14 cellular contexts compared by ENCODE assay signal in genomic region chr2:43438858-43439655, GRCh38.
DNase-seq lines count a peak whose midpoint lies in the region; ATAC-seq, FAIRE-seq and TF ChIP-seq lines count a peak whose summit lies in the region.
"Had no signal": no experiment of that assay in that cellular context is flagged by ENCODE, and none has a peak within 500 bp of the region (broad histone marks: within the 10 kb centered on the region; RNA-seq: fewer than 3 reads in every experiment).

No MANE protein-coding gene starts in this region.

- no peak for TF ChIP-seq EP300 in A549 (IDR thresholded peaks at IDR 0.05)

- H3K23ac ChIP-seq in IMR-90 (ENCODE audit: low read depth, low read length) = no peak overlapping the region

- no peak overlapping the region for H3K4ac ChIP-seq in IMR-90 (ENCODE audit: low read depth, low read length)

- no peak overlapping the region for H4K5ac ChIP-seq in IMR-90 (ENCODE audit: low read depth, low read length)

- intact Hi-C loops in IMR-90 (cut with micrococcal nuclease) = no loop called here
- intact Hi-C loops in adrenal gland (cut with DNase I) = no loop called here

- no peak overlapping the region for H2BK120ac ChIP-seq in IMR-90 (ENCODE audit: low read depth, low read length)

- no peak overlapping the region for H2AK9ac ChIP-seq in IMR-90 (replicated peaks; ENCODE audit: low read depth, low read length, poor library complexity)

- BruUV-seq in IMR-90 (replicated peaks; lab: Mats Ljungman, UMichigan) = no TSS peak

- POLR2A ChIA-PET in A549 (lab: Yijun Ruan, JAX) = no interaction called here
- POLR2A ChIA-PET in IMR-90 (lab: Charles Lee; ENCODE audit: unreplicated experiment) = no interaction called here

- H2AK5ac ChIP-seq in IMR-90 (ENCODE audit: low read depth, low read length) = no peak overlapping the region

- H3K9ac ChIP-seq in IMR-90 (ENCODE audit: low read depth, low read length) = no peak overlapping the region

- in situ Hi-C loops in IMR-90 (cut with MboI; ENCODE audit: low sequenced_read_pairs) = no loop called here

- no peaks in the 10 kb centered on the region for H3K79me1 ChIP-seq in IMR-90 (ENCODE audit: low read depth in 1 of 2, low read length in 2 of 2)

- dilution Hi-C loops in IMR-90 (cut with HindIII; ENCODE audit: low sequenced_read_pairs, unreplicated experiment) = no loop called here

- no peak overlapping the region for H2AFZ ChIP-seq in IMR-90 (replicated peaks; ENCODE audit: low read length, poor library complexity)

- no peak overlapping the region for H3K18ac ChIP-seq in IMR-90 (ENCODE audit: low read depth, low read length)

- H2BK20ac ChIP-seq in IMR-90 (ENCODE audit: low read depth, low read length) = no peak overlapping the region

- 80% methylated on average over 7 of the region's 7 CpGs for WGBS in A549 (ENCODE audit: missing lambda C conversion rate)
- no CpG with 5 or more reads among the region's 7 CpGs for WGBS in IMR-90 (ENCODE audit: extremely low coverage in 2 of 2, insufficient read length in 1 of 2), 2 experiments
- 50 to 67% (median 61%) methylated on average over 7 of the region's 7 CpGs for WGBS in adrenal gland, 4 donors

- H4K8ac ChIP-seq in IMR-90 (ENCODE audit: low read depth in 2 of 2, low read length in 2 of 2) = no peak overlapping the region

- H2BK15ac ChIP-seq in IMR-90 (ENCODE audit: low read depth, low read length) = no peak overlapping the region

- H3K9me3 ChIP-seq in A549 (no peaks in the 10 kb centered on the region), IMR-90 (ENCODE audit: control insufficient read depth, insufficient read depth, low read length) (no peaks in the 10 kb centered on the region), adrenal gland (replicated peaks in 1 of 3) (no peaks in the 10 kb centered on the region), WERI-Rb-1 (ENCODE audit: severe bottlenecking) (no peaks in the 10 kb centered on the region)
- H3K9me3 ChIP-seq: heart right ventricle, tibial nerve had no signal

- no peak overlapping the region for H3K56ac ChIP-seq in IMR-90 (ENCODE audit: extremely low read depth, insufficient read depth, low read length)

- H3K36me3 ChIP-seq in IMR-90 (ENCODE audit: control insufficient read depth, insufficient read depth, low read length) (no peaks in the 10 kb centered on the region), adrenal gland (replicated peaks in 1 of 2) (no peaks in the 10 kb centered on the region), WERI-Rb-1 (0 out of 2 replicates have a peak, but pooled peaks cover 3% of the 10 kb centered on the region)

- H3K14ac ChIP-seq in IMR-90 (replicated peaks; ENCODE audit: low read depth, low read length) = no peak overlapping the region

- peak in 1 of 2 experiments; percentile 33 for DNase-seq in A549 (ENCODE audit: low read depth in 1 of 2, low spot score in 1 of 2)
- DNase-seq in IMR-90 = peak; percentile 36
- DNase-seq in adrenal gland = peak in 3 of 7 donors; percentile 42 to 53 (median 50)
- DNase-seq in lung microvascular endothelial cell (ENCODE audit: low read depth in 2 of 2) = peak; percentile 64 to 81
- DNase-seq in stimulated activated CD4-positive, alpha-beta T cell treated with anti-CD3 and anti-CD28 coated beads, Interleukin-1b, Interleukin-23, amount 100 ng/mL, for 48 hours = no peak
- no peak for DNase-seq in WERI-Rb-1
- DNase-seq: activated CD4-positive, alpha-beta T cell treated with anti-CD3 and anti-CD28 coated beads, Interleukin-2, amount 50 U/mL, for 4 hours; activated effector memory CD4-positive, alpha-beta T cell treated with Interleukin-2 at 50 U/mL for 16 hours; endodermal cell; heart right ventricle; T-helper 1 cell had no signal

- TF ChIP-seq CTCF in A549 (IDR thresholded peaks at IDR 0.05) (no peak), IMR-90 (conservative IDR thresholded peaks at IDR 0.05; ENCODE audit: low read depth, low read length) (no peak), adrenal gland (IDR thresholded peaks at IDR 0.05) (no peak), WERI-Rb-1 (IDR thresholded peaks at IDR 0.05; ENCODE audit: low read depth, low read length) (no peak)

- no peak for FAIRE-seq in A549 (lab: Jason Lieb, UNC)

- peaks cover 54% of the 10 kb centered on the region for H3K4me1 ChIP-seq in A549
- no peaks in the 10 kb centered on the region for H3K4me1 ChIP-seq in IMR-90 (ENCODE audit: control insufficient read depth, insufficient read depth, low read length)
- H3K4me1 ChIP-seq in adrenal gland (replicated peaks in 1 of 2) = peaks cover 0 to 31% of the 10 kb centered on the region in 2 donors
- H3K4me1 ChIP-seq: heart right ventricle, tibial nerve had no signal

- H3K4me2 ChIP-seq in A549 (peak overlapping the region; percentile 59), IMR-90 (ENCODE audit: low read depth, low read length) (no peak overlapping the region)

- CTCF ChIA-PET in A549 (lab: Yijun Ruan, JAX) = interaction anchor here (1.0 to 1.2 kb wide), 2 partner anchors 13 to 53 kb away, joined by 3 read pairs; no protein-coding TSS in a partner anchor
- CTCF ChIA-PET in IMR-90 (lab: Yijun Ruan, JAX) = interaction anchor here (1.3 kb wide), 1 partner anchor 46 kb away, joined by 4 read pairs; no protein-coding TSS in a partner anchor

- TF ChIP-seq POLR2A in A549 (IDR thresholded peaks at IDR 0.05; ENCODE audit: low read length) (no peak), IMR-90 (IDR thresholded peaks at IDR 0.05; ENCODE audit: low read depth, low read length) (no peak), adrenal gland (IDR thresholded peaks at IDR 0.05) (no peak)

- no peaks in the 10 kb centered on the region for H3K9me1 ChIP-seq in IMR-90 (ENCODE audit: insufficient read depth, low read length)

- no peak overlapping the region for H4K91ac ChIP-seq in IMR-90 (ENCODE audit: insufficient read depth, low read depth, low read length)

- TF ChIP-seq RAD21 in A549 (conservative IDR thresholded peaks at IDR 0.05 in 1 of 2, IDR thresholded peaks at IDR 0.05 in 1 of 2) (no peak), IMR-90 (IDR thresholded peaks at IDR 0.05; ENCODE audit: low read length) (no peak)

- H3K27me3 ChIP-seq in IMR-90 (ENCODE audit: control insufficient read depth, insufficient read depth, low read length) = no peaks in the 10 kb centered on the region
- H3K27me3 ChIP-seq in adrenal gland = no peaks in the 10 kb centered on the region
- H3K27me3 ChIP-seq in WERI-Rb-1 (ENCODE audit: insufficient read depth, low read depth, severe bottlenecking) = no peaks in the 10 kb centered on the region
- H3K27me3 ChIP-seq: heart right ventricle, tibial nerve had no signal

- H4K20me1 ChIP-seq in IMR-90 (ENCODE audit: insufficient read depth, low read length) = no peaks in the 10 kb centered on the region

- H3K4me3 ChIP-seq in A549 = no peak overlapping the region
- H3K4me3 ChIP-seq in IMR-90 (ENCODE audit: insufficient read depth, low read depth, low read length) = no peak overlapping the region
- H3K4me3 ChIP-seq in adrenal gland = peak overlapping the region in 1 of 4 donors; percentile 14
- no peak overlapping the region for H3K4me3 ChIP-seq in WERI-Rb-1 (ENCODE audit: low read depth, low read length)
- H3K4me3 ChIP-seq: heart right ventricle, tibial nerve had no signal

- ATAC-seq in A549 (peak; percentile 44; a peak in 1 of 6 replicates), IMR-90 (ENCODE audit: low read depth) (no peak), HG02973 (IDR thresholded peaks at IDR 0.05; ENCODE audit: unreplicated experiment) (no peak), HG03354 (IDR thresholded peaks at IDR 0.05; ENCODE audit: poor library complexity, severe bottlenecking, unreplicated experiment) (no peak)
- ATAC-seq: heart right ventricle had no signal

- H2BK5ac ChIP-seq in IMR-90 (ENCODE audit: low read depth, low read length, poor library complexity, severe bottlenecking) = no peak overlapping the region

- H3K27ac ChIP-seq in A549 (peak overlapping the region in 1 of 2 experiments; percentile 52; a peak in 3 of 6 replicates), IMR-90 (ENCODE audit: insufficient read depth, low read length) (no peak overlapping the region), adrenal gland (peak overlapping the region in 3 of 5 donors; percentile 14 to 72 (median 67)), WERI-Rb-1 (no peak overlapping the region)
- H3K27ac ChIP-seq: tibial nerve had no signal

TF ChIP-seq in A549, 52 proteins besides CTCF, POLR2A, EP300 and RAD21:
- TF ChIP-seq GATA3 (IDR thresholded peaks at IDR 0.05; ENCODE audit: borderline replicate concordance) (peak; percentile 36; the same call in 1 of the 2 replicates), BCL3 (IDR thresholded peaks at IDR 0.05) (no peak)

TF ChIP-seq in IMR-90, 13 proteins besides CTCF, POLR2A, EP300 and RAD21:
- TF ChIP-seq CEBPB (IDR thresholded peaks at IDR 0.05; ENCODE audit: low read depth, low read length) = peak; percentile 57; the same call in 1 of the 2 replicates
- TF ChIP-seq ELK1 (IDR thresholded peaks at IDR 0.05; ENCODE audit: borderline replicate concordance, low read depth, low read length) = no peak

Comparison
In these comparisons a context has a peak if more than half of its experiments do, and no peak if none do; other contexts are left out.
1. ATAC-seq: peak in A549 (2 of 2); none in IMR-90 (single experiment), HG02973 (single experiment) and HG03354 (single experiment).
2. DNase-seq: peak in IMR-90 (single experiment) and lung microvascular endothelial cell (2 of 2); none in stimulated activated CD4-positive, alpha-beta T cell treated with anti-CD3 and anti-CD28 coated beads, Interleukin-1b, Interleukin-23, amount 100 ng/mL, for 48 hours (single experiment) and WERI-Rb-1 (single experiment).
3. H3K27ac ChIP-seq: peak in adrenal gland (3 of 5); none in IMR-90 (single experiment) and WERI-Rb-1 (single experiment).